ENCODE assay signal across 16 cellular contexts in genomic region chr21:17783003-17783402, GRCh38. TPM values are rescaled to one million over a fixed set of nuclear protein-coding genes. Genes with fewer than 3 reads are reported as not detected.
DNase-seq lines count a peak whose midpoint lies in the region; ATAC-seq and TF ChIP-seq lines count a peak whose summit lies in the region.
"Had no signal": no experiment of that assay in that cellular context is flagged by ENCODE, and none has a peak within 500 bp of the region (broad histone marks: within the 10 kb centered on the region; RNA-seq: fewer than 3 reads in every experiment).

No MANE protein-coding gene starts in this region.

- no peak for TF ChIP-seq CTCF in HEK293 (tag by site-specific recombination; IDR thresholded peaks at IDR 0.05)
- no peak for TF ChIP-seq CTCF in tibial artery (IDR thresholded peaks at IDR 0.05)

- no peaks in the 10 kb centered on the region for H3K9me3 Mint-ChIP-seq in activated CD4-positive, alpha-beta T cell treated with anti-CD3 and anti-CD28 coated beads, Interleukin-2, amount 10 ng/mL, durations not matched to agents 24 days and 14 days
- peaks cover 4% of the 10 kb centered on the region for H3K9me3 Mint-ChIP-seq in activated CD8-positive, alpha-beta T cell treated with anti-CD3 and anti-CD28 coated beads, Interleukin-2, amount 10 ng/mL, durations not matched to agents 7 days and 5 days (ENCODE audit: insufficient read depth)
- H3K9me3 Mint-ChIP-seq in natural killer cell treated with Interleukin-12 subunit alpha and Interleukin-12 subunit beta and Interleukin-15 and Interleukin-18, amount 100 ng/mL, for 72 hours, result peaks cover 12% of the 10 kb centered on the region

- no peak for ATAC-seq in activated CD8-positive, alpha-beta T cell treated with anti-CD3 and anti-CD28 coated beads, Interleukin-2, amount 10 ng/mL, durations not matched to agents 7 days and 5 days
- ATAC-seq in natural killer cell treated with Interleukin-12 subunit alpha and Interleukin-12 subunit beta and Interleukin-15 and Interleukin-18, amount 100 ng/mL, for 72 hours, result no peak
- ATAC-seq: SK-N-SH treated with all-trans-retinoic acid at 6 μM for 48 hours had no signal

- H3K4me3 ChIP-seq in HEK293 (ENCODE audit: low read depth, low read length), result no peak overlapping the region
- H3K4me3 ChIP-seq in tibial artery, result no peak overlapping the region
- H3K4me3 ChIP-seq: mucosa of descending colon had no signal

- CTCF ChIA-PET in HEK293 (lab: Yijun Ruan, JAX), result interaction anchor here (0.6 kb wide), 1 partner anchor 117 kb away, joined by 5 read pairs; no protein-coding TSS in a partner anchor
- CTCF ChIA-PET in activated CD8-positive, alpha-beta T cell treated with anti-CD3 and anti-CD28 coated beads, Interleukin-2, amount 10 ng/mL, durations not matched to agents 7 days and 5 days (lab: Charles Lee), result interaction anchor here (1.3 to 1.7 kb wide), 3 partner anchors 28 to 86 kb away, joined by 3 to 6 read pairs (median 4); no protein-coding TSS in a partner anchor

- peaks cover 54% of the 10 kb centered on the region for H3K36me3 Mint-ChIP-seq in activated CD4-positive, alpha-beta T cell treated with anti-CD3 and anti-CD28 coated beads, Interleukin-2, amount 10 ng/mL, durations not matched to agents 24 days and 14 days (ENCODE audit: low read depth)
- H3K36me3 Mint-ChIP-seq in activated CD8-positive, alpha-beta T cell treated with anti-CD3 and anti-CD28 coated beads, Interleukin-2, amount 10 ng/mL, durations not matched to agents 7 days and 5 days (ENCODE audit: low read depth), result peaks cover 78% of the 10 kb centered on the region
- H3K36me3 Mint-ChIP-seq in natural killer cell treated with Interleukin-12 subunit alpha and Interleukin-12 subunit beta and Interleukin-15 and Interleukin-18, amount 100 ng/mL, for 72 hours, result peaks cover 50% of the 10 kb centered on the region

- no peaks in the 10 kb centered on the region for H3K9me3 ChIP-seq in HEK293 (ENCODE audit: control insufficient read depth, insufficient read depth, low read depth, low read length)
- H3K9me3 ChIP-seq in tibial artery, result no peaks in the 10 kb centered on the region
- H3K9me3 ChIP-seq: mucosa of descending colon had no signal

- intact Hi-C loops in activated CD4-positive, alpha-beta T cell treated with anti-CD3 and anti-CD28 coated beads, Interleukin-2, amount 10 ng/mL, durations not matched to agents 24 days and 14 days (cut with micrococcal nuclease), result loop anchor here (5.0 to 10.0 kb wide), 3 partner anchors 119 to 472 kb away; partner anchors contain the start of gene CXADR
- intact Hi-C loops in tibial artery (cut with DNase I; ENCODE audit: low total_unique reads), result no loop called here

- peak overlapping the region; percentile 58 for H3K4me3 Mint-ChIP-seq in activated CD4-positive, alpha-beta T cell treated with anti-CD3 and anti-CD28 coated beads, Interleukin-2, amount 10 ng/mL, durations not matched to agents 24 days and 14 days
- H3K4me3 Mint-ChIP-seq in activated CD8-positive, alpha-beta T cell treated with anti-CD3 and anti-CD28 coated beads, Interleukin-2, amount 10 ng/mL, durations not matched to agents 7 days and 5 days, result peak overlapping the region; percentile 48
- H3K4me3 Mint-ChIP-seq in natural killer cell treated with Interleukin-12 subunit alpha and Interleukin-12 subunit beta and Interleukin-15 and Interleukin-18, amount 100 ng/mL, for 72 hours, result peak overlapping the region; percentile 87

- H3K4me1 Mint-ChIP-seq in activated CD4-positive, alpha-beta T cell treated with anti-CD3 and anti-CD28 coated beads, Interleukin-2, amount 10 ng/mL, durations not matched to agents 24 days and 14 days, result peaks cover 88% of the 10 kb centered on the region
- H3K4me1 Mint-ChIP-seq in activated CD8-positive, alpha-beta T cell treated with anti-CD3 and anti-CD28 coated beads, Interleukin-2, amount 10 ng/mL, durations not matched to agents 7 days and 5 days (ENCODE audit: low read depth), result peaks cover 92% of the 10 kb centered on the region
- peaks cover 73 to 86% of the 10 kb centered on the region in 2 donors for H3K4me1 Mint-ChIP-seq in natural killer cell treated with Interleukin-12 subunit alpha and Interleukin-12 subunit beta and Interleukin-15 and Interleukin-18, amount 100 ng/mL, for 72 hours (ENCODE audit: low read depth in 2 of 2)

- DNase-seq in activated CD4-positive, alpha-beta T cell treated with anti-CD3 and anti-CD28 coated beads, Interleukin-2, amount 10 ng/mL, durations not matched to agents 24 days and 14 days, result no peak
- DNase-seq in activated CD4-positive, alpha-beta T cell treated with anti-CD3 and anti-CD28 coated beads for 48 hours, result no peak
- no peak for DNase-seq in activated CD8-positive, alpha-beta T cell treated with anti-CD3 and anti-CD28 coated beads, Interleukin-2, amount 10 ng/mL, durations not matched to agents 7 days and 5 days
- DNase-seq in natural killer cell treated with Interleukin-12 subunit alpha and Interleukin-12 subunit beta and Interleukin-15 and Interleukin-18, amount 100 ng/mL, for 72 hours (ENCODE audit: low spot score), result no peak
- no peak for DNase-seq in NCI-H526 treated with DMSO at 0.1 percent for 48 hours (lab: John Stamatoyannopoulos, UW)
- DNase-seq in stimulated activated CD4-positive, alpha-beta T cell treated with anti-CD3 and anti-CD28 coated beads, Interleukin-4, amount 100 ng/mL, for 24 hours, result no peak
- no peak for DNase-seq in tibial artery
- DNase-seq: cerebellar nuclear complex, GOT3, mucosa of descending colon, NCI-H1092 treated with DMSO at 0.1 percent for 48 hours, NCI-H774, trophoblast cell had no signal

- H3K4me1 ChIP-seq in HEK293 (ENCODE audit: control insufficient read depth, insufficient read depth, low read length) (no peaks in the 10 kb centered on the region), tibial artery (no peaks in the 10 kb centered on the region)

- POLR2A ChIA-PET in HEK293 (lab: Yijun Ruan, JAX), result no interaction called here
- POLR2A ChIA-PET in activated CD8-positive, alpha-beta T cell treated with anti-CD3 and anti-CD28 coated beads, Interleukin-2, amount 10 ng/mL, durations not matched to agents 7 days and 5 days (lab: Charles Lee), result interaction anchor here (1.0 to 2.0 kb wide), 3 partner anchors 11 to 36 kb away, joined by 3 to 31 read pairs (median 6); partner anchors contain the start of gene C21orf91

- no peaks in the 10 kb centered on the region for H3K27me3 Mint-ChIP-seq in activated CD4-positive, alpha-beta T cell treated with anti-CD3 and anti-CD28 coated beads, Interleukin-2, amount 10 ng/mL, durations not matched to agents 24 days and 14 days
- H3K27me3 Mint-ChIP-seq in activated CD8-positive, alpha-beta T cell treated with anti-CD3 and anti-CD28 coated beads, Interleukin-2, amount 10 ng/mL, durations not matched to agents 7 days and 5 days (ENCODE audit: low read depth), result no peaks in the 10 kb centered on the region
- H3K27me3 Mint-ChIP-seq in natural killer cell treated with Interleukin-12 subunit alpha and Interleukin-12 subunit beta and Interleukin-15 and Interleukin-18, amount 100 ng/mL, for 72 hours, result no peaks in the 10 kb centered on the region

- H3K27ac Mint-ChIP-seq in activated CD4-positive, alpha-beta T cell treated with anti-CD3 and anti-CD28 coated beads, Interleukin-2, amount 10 ng/mL, durations not matched to agents 24 days and 14 days, result peak overlapping the region; percentile 83
- H3K27ac Mint-ChIP-seq in activated CD8-positive, alpha-beta T cell treated with anti-CD3 and anti-CD28 coated beads, Interleukin-2, amount 10 ng/mL, durations not matched to agents 7 days and 5 days, result peak overlapping the region; percentile 90
- H3K27ac Mint-ChIP-seq in natural killer cell treated with Interleukin-12 subunit alpha and Interleukin-12 subunit beta and Interleukin-15 and Interleukin-18, amount 100 ng/mL, for 72 hours, result peak overlapping the region; percentile 88 to 98

- peaks cover 5 to 19% of the 10 kb centered on the region in 2 experiments; a peak in 2 of 3 replicates for H3K36me3 ChIP-seq in HEK293 (ENCODE audit: control insufficient read depth in 2 of 2, insufficient read depth in 1 of 2, low read length in 2 of 2)
- H3K36me3 ChIP-seq in tibial artery, result peaks cover 20 to 24% (median 23%) of the 10 kb centered on the region in 3 donors

- H3K27ac ChIP-seq in HEK293 (ENCODE audit: extremely low read depth, low read depth, low read length) (no peak overlapping the region), tibial artery (no peak overlapping the region)
- H3K27ac ChIP-seq: C4-2B had no signal

- no peaks in the 10 kb centered on the region for H3K27me3 ChIP-seq in tibial artery

TF ChIP-seq in HEK293, 187 proteins besides CTCF, POLR2A, EP300 and RAD21:
- no peak for TF ChIP-seq PRDM1 (tag by site-specific recombination; IDR thresholded peaks at IDR 0.05)
- peak; percentile 94 for TF ChIP-seq ZNF10 (tag by site-specific recombination; IDR thresholded peaks at IDR 0.05)

RNA-seq across cellular contexts. Expression of gene C21orf91, which starts 36.2 kb away (rescaled TPM):
- total RNA-seq in activated CD4-positive, alpha-beta T cell treated with anti-CD3 and anti-CD28 coated beads, Interleukin-2, amount 10 ng/mL, durations not matched to agents 24 days and 14 days, result 37.0 and 39.6 TPM in 2 replicates
- 10 to 100 TPM; 51.8 to 57.9 TPM for total RNA-seq in activated CD8-positive, alpha-beta T cell treated with anti-CD3 and anti-CD28 coated beads, Interleukin-2, amount 10 ng/mL, durations not matched to agents 7 days and 5 days
- 100 to 1,000 TPM in 1 of 2 donors, 10 to 100 TPM in 1; 61.0 to 101 TPM for total RNA-seq in natural killer cell treated with Interleukin-12 subunit alpha and Interleukin-12 subunit beta and Interleukin-15 and Interleukin-18, amount 100 ng/mL, for 72 hours
